In genomic region chr2:109692013-109692738, GRCh38 we compare ENCODE assay signal across 17 cellular contexts.
DNase-seq lines count a peak whose midpoint lies in the region; FAIRE-seq and TF ChIP-seq lines count a peak whose summit lies in the region.
"Had no signal": no experiment of that assay in that cellular context is flagged by ENCODE, and none has a peak within 500 bp of the region (broad histone marks: within the 10 kb centered on the region; RNA-seq: fewer than 3 reads in every experiment).

No MANE protein-coding gene starts in this region.

- H3K27ac ChIP-seq in HUES48 (ENCODE audit: low read depth, low read length) (peak overlapping the region; percentile 18), kidney (ENCODE audit: low read depth in 2 of 2, low read length in 2 of 2) (no peak overlapping the region), small intestine (ENCODE audit: low read depth in 1 of 2, low read length in 1 of 2) (peak overlapping the region; percentile 19 to 97)
- H3K27ac ChIP-seq: neutrophil had no signal

- FAIRE-seq in kidney (lab: Jason Lieb, UNC) = no peak
- no peak for FAIRE-seq in small intestine (lab: Jason Lieb, UNC)
- FAIRE-seq: G401.6, GM18507 had no signal

- H3K36me3 ChIP-seq in HUES48 (ENCODE audit: control insufficient read depth, insufficient read depth, low read length) (no peaks in the 10 kb centered on the region), kidney (ENCODE audit: control insufficient read depth in 1 of 2, insufficient read depth in 2 of 2, low read length in 2 of 2) (no peaks in the 10 kb centered on the region), small intestine (ENCODE audit: control insufficient read depth in 2 of 2, insufficient read depth in 2 of 2, low read length in 2 of 2) (no peaks in the 10 kb centered on the region)
- H3K36me3 ChIP-seq: neutrophil had no signal

- H3K4me1 ChIP-seq in HUES48 (ENCODE audit: control insufficient read depth, insufficient read depth, low read length) (peaks cover 9% of the 10 kb centered on the region), kidney (ENCODE audit: control insufficient read depth in 1 of 2, insufficient read depth in 1 of 2, low read depth in 1 of 2, low read length in 2 of 2) (peaks cover 13 to 24% of the 10 kb centered on the region in 2 donors), small intestine (ENCODE audit: control insufficient read depth in 2 of 2, insufficient read depth in 1 of 2, low read depth in 1 of 2, low read length in 1 of 2) (peaks cover 5 to 16% of the 10 kb centered on the region in 2 donors)

- no peak overlapping the region for H3K9ac ChIP-seq in HUES48 (ENCODE audit: low read depth, low read length)
- no peak overlapping the region for H3K9ac ChIP-seq in kidney (ENCODE audit: low read length in 2 of 2)

- H3K4me3 ChIP-seq in HUES48 (ENCODE audit: low read depth, low read length) (no peak overlapping the region), kidney (ENCODE audit: low read length in 2 of 2) (no peak overlapping the region), small intestine (ENCODE audit: low read depth in 1 of 2, low read length in 2 of 2) (no peak overlapping the region)

- H3K27me3 ChIP-seq in HUES48 (ENCODE audit: control insufficient read depth, insufficient read depth, low read length) = no peaks in the 10 kb centered on the region
- H3K27me3 ChIP-seq in small intestine (ENCODE audit: control insufficient read depth in 2 of 2, insufficient read depth in 2 of 2, low read length in 2 of 2) = no peaks in the 10 kb centered on the region

- no peak for TF ChIP-seq CTCF in kidney (IDR thresholded peaks at IDR 0.05; ENCODE audit: borderline replicate concordance, extremely low read depth, insufficient read depth)

- intact Hi-C loops in kidney (cut with DNase I) = no loop called here

- peak; percentile 60 for DNase-seq in SKM-1 treated with dmso at 0.1 percent for 144 hours (lab: John Stamatoyannopoulos, UW; ENCODE audit: unreplicated experiment)
- DNase-seq in kidney = peak; percentile 51
- no peak for DNase-seq in small intestine
- DNase-seq in stimulated activated CD4-positive, alpha-beta T cell treated with anti-CD3 and anti-CD28 coated beads, Interleukin-4, amount 100 ng/mL, for 4 hours = no peak
- no peak for DNase-seq in activated CD8-positive, alpha-beta memory T cell treated with anti-CD3 and anti-CD28 coated beads, Interleukin-2, amount 50 U/mL, for 48 hours
- DNase-seq in effector CD8-positive, alpha-beta T cell (lab: John Stamatoyannopoulos, UW) = no peak
- no peak for DNase-seq in stimulated activated CD8-positive, alpha-beta memory T cell treated with anti-CD3 and anti-CD28 coated beads, Interleukin-4, amount 100 ng/mL, for 48 hours
- DNase-seq: foreskin melanocyte; kidney glomerular epithelial cell; NCI-H1092 treated with DMSO at 0.1 percent for 48 hours; NCI-H524 treated with DMSO at 0.1 percent for 48 hours; RPMI8226; stimulated activated naive B cell treated with anti-CD40 and anti-IgM and Interleukin-4, amounts not matched to agents 10 μg/mL and 1 μg/mL and 100 μg/mL, for 72 hours had no signal

- no peaks in the 10 kb centered on the region for H3K9me3 ChIP-seq in HUES48 (ENCODE audit: control insufficient read depth, insufficient read depth, low read length)
- no peaks in the 10 kb centered on the region for H3K9me3 ChIP-seq in kidney (ENCODE audit: control insufficient read depth in 1 of 2, low read length in 2 of 2)
- no peaks in the 10 kb centered on the region for H3K9me3 ChIP-seq in small intestine (ENCODE audit: control insufficient read depth, low read depth)
- H3K9me3 ChIP-seq: neutrophil had no signal

- 62 to 63% (median 62%) methylated on average over 15 of the region's 15 CpGs for WGBS in small intestine, 3 donors

Comparison
In these comparisons a context has a peak if more than half of its experiments do, and no peak if none do; other contexts are left out.
1. H3K27ac ChIP-seq: peak in HUES48 (single experiment) and small intestine (2 of 2); none in kidney (0 of 2).
2. DNase-seq: peak in SKM-1 treated with dmso at 0.1 percent for 144 hours (single experiment) and kidney (single experiment); none in small intestine (single experiment), stimulated activated CD4-positive, alpha-beta T cell treated with anti-CD3 and anti-CD28 coated beads, Interleukin-4, amount 100 ng/mL, for 4 hours (0 of 2), activated CD8-positive, alpha-beta memory T cell treated with anti-CD3 and anti-CD28 coated beads, Interleukin-2, amount 50 U/mL, for 48 hours (single experiment), effector CD8-positive, alpha-beta T cell (single experiment) and stimulated activated CD8-positive, alpha-beta memory T cell treated with anti-CD3 and anti-CD28 coated beads, Interleukin-4, amount 100 ng/mL, for 48 hours (single experiment).